Comparison of ENCODE assay signal across 13 cellular contexts in genomic region chr1:1873186-1873585, GRCh38. TPM values are rescaled to one million over a fixed set of nuclear protein-coding genes. Genes with fewer than 3 reads are reported as not detected.
DNase-seq lines count a peak whose midpoint lies in the region; ATAC-seq and TF ChIP-seq lines count a peak whose summit lies in the region.
"Had no signal": no experiment of that assay in that cellular context is flagged by ENCODE, and none has a peak within 500 bp of the region (broad histone marks: within the 10 kb centered on the region; RNA-seq: fewer than 3 reads in every experiment).

No MANE protein-coding gene starts in this region.

- no peak overlapping the region for H2BK15ac ChIP-seq in mesenchymal stem cell (ENCODE audit: low read depth, poor library complexity, severe bottlenecking)

- H3K9me3 Mint-ChIP-seq in nephron progenitor cell (peaks cover 71% of the 10 kb centered on the region), neural progenitor cell (peaks cover 49% of the 10 kb centered on the region)

- no peaks in the 10 kb centered on the region for H3K79me1 ChIP-seq in mesenchymal stem cell (replicated peaks; ENCODE audit: low read length, poor library complexity, severe bottlenecking)

- H3K36me3 Mint-ChIP-seq in nephron progenitor cell (ENCODE audit: low read depth) (peaks cover 93% of the 10 kb centered on the region), neural progenitor cell (peaks cover 71% of the 10 kb centered on the region)

- no peak overlapping the region for H2AFZ ChIP-seq in neural progenitor cell (replicated peaks)
- no peak overlapping the region for H2AFZ ChIP-seq in mesenchymal stem cell (ENCODE audit: low read depth, low read length)

- H3K23ac ChIP-seq in mesenchymal stem cell (ENCODE audit: low read length in 2 of 2), result no peak overlapping the region

- H3K4ac ChIP-seq in mesenchymal stem cell (ENCODE audit: low read depth in 1 of 2, low read length in 2 of 2), result no peak overlapping the region

- H3K4me2 ChIP-seq in neural progenitor cell, result no peak overlapping the region
- H3K4me2 ChIP-seq in mesenchymal stem cell (ENCODE audit: low read length, poor library complexity, severe bottlenecking), result no peak overlapping the region

- peaks cover 100% of the 10 kb centered on the region for H3K79me2 ChIP-seq in neural progenitor cell (ENCODE audit: low read depth)

- H3K18ac ChIP-seq in mesenchymal stem cell (ENCODE audit: low read depth in 1 of 2, low read length in 2 of 2), result no peak overlapping the region

- no peaks in the 10 kb centered on the region for H3K27me3 Mint-ChIP-seq in nephron progenitor cell (ENCODE audit: low read depth, poor library complexity)
- peaks cover 8% of the 10 kb centered on the region for H3K27me3 Mint-ChIP-seq in neural progenitor cell (ENCODE audit: insufficient read depth, low read depth)
- H3K27me3 Mint-ChIP-seq: activated CD4-positive, alpha-beta T cell treated with anti-CD3 and anti-CD28 coated beads for 36 hours had no signal

- DNase-seq in NCI-H446 (lab: John Stamatoyannopoulos, UW) (peak; percentile 44 to 79), Right ventricle myocardium inferior (ENCODE audit: missing footprints) (peak; percentile 86), nephron progenitor cell (no peak), T-helper 1 cell (no peak), neural progenitor cell (ENCODE audit: low spot score) (no peak), mesenchymal stem cell (no peak)
- DNase-seq: activated CD4-positive, alpha-beta T cell treated with anti-CD3 and anti-CD28 coated beads for 36 hours; activated gamma-delta T cell treated with Interleukin-2 at 50 U/mL for 16 hours; cortex of kidney; NCI-H187 treated with DMSO at 0.1 percent for 48 hours had no signal

- H3K4me3 ChIP-seq in neural progenitor cell (no peak overlapping the region), mesenchymal stem cell (ENCODE audit: insufficient read depth in 1 of 2, low read depth in 1 of 2, low read length in 2 of 2) (no peak overlapping the region)

- no peak overlapping the region for H2BK12ac ChIP-seq in mesenchymal stem cell (ENCODE audit: low read length in 2 of 2)

- 98% methylated on average over 2 of the region's 2 CpGs for WGBS in mesenchymal stem cell

- H3K27me3 ChIP-seq in neural progenitor cell (no peaks in the 10 kb centered on the region), mesenchymal stem cell (ENCODE audit: control insufficient read depth in 1 of 2, insufficient read depth in 1 of 2, low read length in 2 of 2) (no peaks in the 10 kb centered on the region)

- intact Hi-C loops in Right ventricle myocardium inferior (cut with DNase I), result no loop called here

- H3K27ac ChIP-seq in C4-2B (peak overlapping the region; percentile 34), neural progenitor cell (no peak overlapping the region), mesenchymal stem cell (ENCODE audit: low read length, poor library complexity, severe bottlenecking) (no peak overlapping the region)

- no peak overlapping the region for H4K91ac ChIP-seq in mesenchymal stem cell (ENCODE audit: low read length)

- peaks cover 94% of the 10 kb centered on the region for H4K20me1 ChIP-seq in neural progenitor cell (ENCODE audit: low read depth)

- H2BK5ac ChIP-seq in mesenchymal stem cell (ENCODE audit: low read depth, low read length, poor library complexity, severe bottlenecking), result no peak overlapping the region

- no peak overlapping the region for H2BK120ac ChIP-seq in mesenchymal stem cell (ENCODE audit: low read depth, low read length)

- H3K9me3 ChIP-seq in neural progenitor cell (ENCODE audit: low read depth) (no peaks in the 10 kb centered on the region), mesenchymal stem cell (ENCODE audit: control insufficient read depth, low read length) (no peaks in the 10 kb centered on the region)

- H4K8ac ChIP-seq in mesenchymal stem cell (ENCODE audit: low read length), result no peak overlapping the region

- H3K4me3 Mint-ChIP-seq in nephron progenitor cell (no peak overlapping the region), neural progenitor cell (no peak overlapping the region)
- H3K4me3 Mint-ChIP-seq: activated CD4-positive, alpha-beta T cell treated with anti-CD3 and anti-CD28 coated beads for 36 hours had no signal

- H3K9ac ChIP-seq in neural progenitor cell (no peak overlapping the region), mesenchymal stem cell (ENCODE audit: low read length) (no peak overlapping the region)

- no peaks in the 10 kb centered on the region for H3F3A ChIP-seq in neural progenitor cell (ENCODE audit: low read depth)

- H3K4me1 ChIP-seq in neural progenitor cell (no peaks in the 10 kb centered on the region), mesenchymal stem cell (ENCODE audit: control insufficient read depth, insufficient read depth, low read depth, low read length) (peaks cover 13% of the 10 kb centered on the region)

- no peak overlapping the region for H3K14ac ChIP-seq in mesenchymal stem cell (ENCODE audit: low read length in 2 of 2)

- no peaks in the 10 kb centered on the region for H3K36me3 ChIP-seq in neural progenitor cell
- H3K36me3 ChIP-seq in mesenchymal stem cell (ENCODE audit: control insufficient read depth in 1 of 2, insufficient read depth in 2 of 2, low read depth in 1 of 2, low read length in 2 of 2), result peaks cover 36 to 45% of the 10 kb centered on the region in 2 experiments

- H3K27ac Mint-ChIP-seq in nephron progenitor cell, result peak overlapping the region; percentile 80
- H3K27ac Mint-ChIP-seq in neural progenitor cell, result no peak overlapping the region

- H3K4me1 Mint-ChIP-seq in nephron progenitor cell (peaks cover 7% of the 10 kb centered on the region), neural progenitor cell (no peaks in the 10 kb centered on the region)

- peak; percentile 93 for ATAC-seq in Right ventricle myocardium inferior
- ATAC-seq in GM19397 (IDR thresholded peaks at IDR 0.05; ENCODE audit: unreplicated experiment), result no peak
- ATAC-seq: activated CD4-positive, alpha-beta T cell treated with anti-CD3 and anti-CD28 coated beads for 36 hours had no signal

- TF ChIP-seq CTCF in C4-2B (conservative IDR thresholded peaks at IDR 0.05) (no peak), nephron progenitor cell (IDR thresholded peaks at IDR 0.05) (no peak), neural progenitor cell (IDR thresholded peaks at IDR 0.05) (no peak)

- no peak overlapping the region for H2AK5ac ChIP-seq in mesenchymal stem cell (ENCODE audit: low read length, severe bottlenecking)

RNA-seq across cellular contexts. Expression of gene GNB1, which starts 17.7 kb away (rescaled TPM):
- total RNA-seq in Right ventricle myocardium inferior (182 TPM), neural progenitor cell (ENCODE audit: low replicate concordance) (175 and 197 TPM in 2 replicates)
- 252 TPM for polyA plus RNA-seq in mesenchymal stem cell (2013, experiment 1 of 2)
- polyA plus RNA-seq in mesenchymal stem cell (2013, experiment 2 of 2), result 253 TPM

RNA-seq across cellular contexts. Expression of gene CALML6, which starts 41.9 kb away (rescaled TPM):
- total RNA-seq in Right ventricle myocardium inferior (not detected), neural progenitor cell (ENCODE audit: low replicate concordance) (0.53 TPM in 1 of 2 replicates, not detected in the other)
- polyA plus RNA-seq in mesenchymal stem cell (2013, experiment 1 of 2), result 0.25 TPM
- polyA plus RNA-seq in mesenchymal stem cell (2013, experiment 2 of 2), result 0.25 TPM
- polyA plus RNA-seq: neural cell had no signal

RNA-seq across cellular contexts. Expression of gene TMEM52, which starts 45.9 kb away (rescaled TPM):
- total RNA-seq in Right ventricle myocardium inferior (1.2 TPM), neural progenitor cell (ENCODE audit: low replicate concordance) (2.9 and 7.4 TPM in 2 replicates)
- polyA plus RNA-seq in mesenchymal stem cell (2013, experiment 1 of 2), result 0.95 TPM
- 1.1 TPM for polyA plus RNA-seq in mesenchymal stem cell (2013, experiment 2 of 2)

Comparison
In these comparisons a context has a peak if more than half of its experiments do, and no peak if none do; other contexts are left out.
1. DNase-seq: peak in NCI-H446 (2 of 2) and Right ventricle myocardium inferior (single experiment); none in nephron progenitor cell (single experiment), T-helper 1 cell (0 of 5), neural progenitor cell (single experiment) and mesenchymal stem cell (single experiment).